Comparison of ENCODE assay signal across 20 cellular contexts in genomic region chr14:54803926-54804719, GRCh38.
DNase-seq lines count a peak whose midpoint lies in the region; FAIRE-seq and TF ChIP-seq lines count a peak whose summit lies in the region.
"Had no signal": no experiment of that assay in that cellular context is flagged by ENCODE, and none has a peak within 500 bp of the region (broad histone marks: within the 10 kb centered on the region; RNA-seq: fewer than 3 reads in every experiment).

No MANE protein-coding gene starts in this region.

- CTCF ChIA-PET in mammary epithelial cell (lab: Charles Lee; ENCODE audit: low non-redundant PET) (interaction anchor here (0.9 kb wide), 1 partner anchor 240 kb away, joined by 17 read pairs; no protein-coding TSS in a partner anchor), RWPE1 (lab: Yijun Ruan, JAX) (interaction anchor here (0.6 to 1.7 kb wide), 3 partner anchors 10 to 240 kb away, joined by 3 to 7 read pairs (median 3); no protein-coding TSS in a partner anchor)

- H3K27ac ChIP-seq in mammary epithelial cell (ENCODE audit: insufficient read depth, low read depth, low read length): no peak overlapping the region
- no peak overlapping the region for H3K27ac ChIP-seq in breast epithelium
- H3K27ac ChIP-seq in keratinocyte (ENCODE audit: control insufficient read depth, insufficient read depth, low read length): no peak overlapping the region
- H3K27ac ChIP-seq in RWPE1: no peak overlapping the region
- H3K27ac ChIP-seq: C4-2B, cardiac muscle cell, gastroesophageal sphincter, neutrophil, spleen had no signal

- TF ChIP-seq POLR2A in breast epithelium (IDR thresholded peaks at IDR 0.05): no peak

- H3K4me1 ChIP-seq in mammary epithelial cell (ENCODE audit: insufficient read depth, low read length) (peaks cover 13% of the 10 kb centered on the region), breast epithelium (no peaks in the 10 kb centered on the region), keratinocyte (ENCODE audit: control insufficient read depth, extremely low read depth, insufficient read depth, low read length) (peaks cover 21% of the 10 kb centered on the region)

- H3K79me2 ChIP-seq in mammary epithelial cell (ENCODE audit: insufficient read depth, low read length) (no peaks in the 10 kb centered on the region), keratinocyte (ENCODE audit: control insufficient read depth, insufficient read depth, low read length) (no peaks in the 10 kb centered on the region)

- in situ Hi-C loops in mammary epithelial cell (cut with MboI; ENCODE audit: low sequenced_read_pairs in 2 of 2): loop anchor here in 1 of 2 donors (10.0 kb wide), 1 partner anchor 239 kb away; the partner anchor contains the start of gene SAMD4A

- FAIRE-seq in keratinocyte (lab: Jason Lieb, UNC) (no peak), GM19239 (lab: Jason Lieb, UNC) (no peak)
- FAIRE-seq: D721Med had no signal

- H3K9me1 ChIP-seq in keratinocyte (ENCODE audit: control insufficient read depth, extremely low read depth, insufficient read depth, low read length): no peaks in the 10 kb centered on the region

- dilution Hi-C loops in mammary epithelial cell (cut with HindIII; ENCODE audit: low sequenced_read_pairs): no loop called here
- dilution Hi-C loops in keratinocyte (cut with MboI; ENCODE audit: extremely low pct_ligation_motif_present, low sequenced_read_pairs): no loop called here

- H3K4me2 ChIP-seq in mammary epithelial cell (ENCODE audit: insufficient read depth, low read depth, low read length) (peak overlapping the region; percentile 54), keratinocyte (ENCODE audit: control insufficient read depth, extremely low read depth, insufficient read depth, low read depth, low read length) (peak overlapping the region; percentile 87)

- no peak for DNase-seq in mammary epithelial cell
- no peak for DNase-seq in breast epithelium (ENCODE audit: low spot score in 2 of 2)
- peak; percentile 22 for DNase-seq in RPMI7951 (ENCODE audit: low read depth)
- no peak for DNase-seq in keratinocyte (ENCODE audit: low read depth, low spot score)
- DNase-seq in RWPE1 (ENCODE audit: low spot score): no peak
- DNase-seq in activated effector memory CD4-positive, alpha-beta T cell treated with anti-CD3 and anti-CD28 coated beads, Interleukin-2, amount 50 U/mL, for 16 hours: no peak
- no peak for DNase-seq in SKM-1 treated with dmso at 0.1 percent for 144 hours (lab: John Stamatoyannopoulos, UW; ENCODE audit: unreplicated experiment)
- DNase-seq in GM19239 (ENCODE audit: insufficient read length, low spot score): no peak
- DNase-seq: activated CD4-positive, CD25-positive, alpha-beta regulatory T cell treated with anti-CD3 and anti-CD28 coated beads, Interleukin-2, amount 50 U/mL, for 72 hours; NCI-H1105 treated with DMSO at 0.1 percent for 48 hours; NCI-H2081 treated with DMSO at 0.1 percent for 48 hours; OCI-M1; spleen; stimulated activated CD4-positive, alpha-beta T cell treated with anti-CD3 and anti-CD28 coated beads, Interleukin-4, amount 100 ng/mL, for 4 hours; T1000 had no signal

- POLR2A ChIA-PET in RWPE1 (lab: Yijun Ruan, JAX; ENCODE audit: low non-redundant PET): no interaction called here

- no peaks in the 10 kb centered on the region for H3K27me3 ChIP-seq in mammary epithelial cell (ENCODE audit: insufficient read depth, low read length)
- H3K27me3 ChIP-seq in breast epithelium: no peaks in the 10 kb centered on the region
- H3K27me3 ChIP-seq in keratinocyte (ENCODE audit: control insufficient read depth, extremely low read depth, insufficient read depth, low read length): no peaks in the 10 kb centered on the region
- H3K27me3 ChIP-seq: cardiac muscle cell, gastroesophageal sphincter had no signal

- BruUV-seq in mammary epithelial cell (replicated peaks; lab: Mats Ljungman, UMichigan): no TSS peak

- peak overlapping the region; percentile 87 for H2AFZ ChIP-seq in mammary epithelial cell (ENCODE audit: low read depth, low read length)
- H2AFZ ChIP-seq in keratinocyte (ENCODE audit: control insufficient read depth, low read length): no peak overlapping the region

- H3K9ac ChIP-seq in mammary epithelial cell (ENCODE audit: insufficient read depth, low read length): no peak overlapping the region
- no peak overlapping the region for H3K9ac ChIP-seq in keratinocyte (ENCODE audit: control insufficient read depth, extremely low read depth, insufficient read depth, low read length)

- 78% methylated on average over 17 of the region's 18 CpGs for WGBS in mammary epithelial cell (ENCODE audit: low coverage, missing lambda C conversion rate)

- no peaks in the 10 kb centered on the region for H4K20me1 ChIP-seq in mammary epithelial cell (ENCODE audit: insufficient read depth, low read length)
- H4K20me1 ChIP-seq in keratinocyte (ENCODE audit: control insufficient read depth, extremely low read depth, insufficient read depth, low read length): no peaks in the 10 kb centered on the region

- no peaks in the 10 kb centered on the region for H3K36me3 ChIP-seq in mammary epithelial cell (ENCODE audit: insufficient read depth, low read length)
- no peaks in the 10 kb centered on the region for H3K36me3 ChIP-seq in breast epithelium
- no peaks in the 10 kb centered on the region for H3K36me3 ChIP-seq in keratinocyte (ENCODE audit: control insufficient read depth in 2 of 2, extremely low read depth in 1 of 2, insufficient read depth in 2 of 2, low read length in 2 of 2)
- H3K36me3 ChIP-seq: cardiac muscle cell, gastroesophageal sphincter, neutrophil, spleen had no signal

- no peak overlapping the region for H3K4me3 ChIP-seq in mammary epithelial cell (replicated peaks in 1 of 3; ENCODE audit: insufficient read depth in 1 of 3, low read depth in 2 of 3, low read length in 3 of 3)
- peak overlapping the region in 1 of 3 donors; percentile 23 for H3K4me3 ChIP-seq in breast epithelium
- peak overlapping the region in 2 of 3 experiments; percentile 12 to 60 for H3K4me3 ChIP-seq in keratinocyte (ENCODE audit: control insufficient read depth in 2 of 3, extremely low read depth in 1 of 3, insufficient read depth in 2 of 3, low read depth in 1 of 3, low read length in 3 of 3)
- H3K4me3 ChIP-seq: cardiac muscle cell, gastroesophageal sphincter, spleen had no signal

- intact Hi-C loops in mammary epithelial cell (cut with micrococcal nuclease) (loop anchor here (2.0 kb wide), 2 partner anchors 249 to 437 kb away; no protein-coding TSS in a partner anchor), breast epithelium (cut with DNase I; ENCODE audit: low total_unique reads) (no loop called here)

- TF ChIP-seq CTCF in mammary epithelial cell (conservative IDR thresholded peaks at IDR 0.05 in 1 of 2, IDR thresholded peaks at IDR 0.05 in 1 of 2; ENCODE audit: extremely low read depth in 1 of 2, insufficient read depth in 1 of 2, low read depth in 1 of 2, low read length in 2 of 2) (no peak), breast epithelium (IDR thresholded peaks at IDR 0.05) (no peak), keratinocyte (optimal IDR thresholded peaks at IDR 0.05 in 1 of 3, IDR thresholded peaks at IDR 0.05 in 1 of 3, conservative IDR thresholded peaks at IDR 0.05 in 1 of 3; ENCODE audit: extremely low read depth in 1 of 3, insufficient read depth in 2 of 3, low read length in 3 of 3) (peak in 1 of 3 experiments; percentile 12), RWPE1 (conservative IDR thresholded peaks at IDR 0.05; ENCODE audit: low read depth) (no peak)

- H3K9me3 ChIP-seq in mammary epithelial cell (replicated peaks; ENCODE audit: insufficient read depth, low read length): no peaks in the 10 kb centered on the region
- no peaks in the 10 kb centered on the region for H3K9me3 ChIP-seq in breast epithelium
- H3K9me3 ChIP-seq in keratinocyte (ENCODE audit: control insufficient read depth, low read depth, low read length): no peaks in the 10 kb centered on the region
- H3K9me3 ChIP-seq: gastroesophageal sphincter, neutrophil, spleen had no signal

Comparison
In these comparisons a context has a peak if more than half of its experiments do, and no peak if none do; other contexts are left out.
1. H3K4me3 ChIP-seq: peak in keratinocyte (2 of 3); none in mammary epithelial cell (0 of 3).